Comparison of ENCODE assay signal across 8 cellular contexts in genomic region chr11:12043959-12044772, GRCh38. TPM values are rescaled to one million over a fixed set of nuclear protein-coding genes. Genes with fewer than 3 reads are reported as not detected.
A peak's percentile ranks its signal among the peaks of the same experiment; 100 is the strongest.
DNase-seq lines count a peak whose midpoint lies in the region; ATAC-seq and TF ChIP-seq lines count a peak whose summit lies in the region.

No MANE protein-coding gene starts in this region.

- ATAC-seq in HG03280 (IDR thresholded peaks at IDR 0.05; ENCODE audit: unreplicated experiment) = peak; percentile 61

- TF ChIP-seq CTCF in GM12874 (IDR thresholded peaks at IDR 0.05; ENCODE audit: insufficient read depth, low read depth, low read length) = peak; percentile 80

- peak; percentile 99 for DNase-seq in A172 (ENCODE audit: low spot score)
- DNase-seq in NCI-H774 (lab: John Stamatoyannopoulos, UW) = peak; percentile 51
- DNase-seq in activated CD8-positive, alpha-beta memory T cell treated with anti-CD3 and anti-CD28 coated beads, Interleukin-2, amount 50 U/mL, for 1 hour (ENCODE audit: extremely low read depth) = peak; percentile 11
- peak; percentile 57 for DNase-seq in epidermal melanocyte (ENCODE audit: insufficient read length, low spot score)
- peak; percentile 78 for DNase-seq in mucosa of gallbladder (ENCODE audit: low spot score)
- peak; percentile 36 for DNase-seq in stimulated activated CD8-positive, alpha-beta memory T cell treated with anti-CD3 and anti-CD28 coated beads, Interleukin-4, amount 100 ng/mL, for 24 hours (ENCODE audit: low read depth)

RNA-seq across cellular contexts. Expression of gene DKK3, which starts 35.7 kb away (rescaled TPM):
- total RNA-seq in A172 (2014; rRNA removed; shearing (Covaris generic)) = 439 and 474 TPM in 2 replicates
- 80.0 TPM for total RNA-seq in mucosa of gallbladder

Comparison
In these comparisons a context has a peak if more than half of its experiments do, and no peak if none do; other contexts are left out.
1. Peak in every context shown above with its lines: DNase-seq and ATAC-seq.
2. DNase-seq: peak in every context shown above with its lines; median percentile 99 in A172; 78 in mucosa of gallbladder; 57 in epidermal melanocyte; 51 in NCI-H774; 36 in stimulated activated CD8-positive, alpha-beta memory T cell treated with anti-CD3 and anti-CD28 coated beads, Interleukin-4, amount 100 ng/mL, for 24 hours; 11 in activated CD8-positive, alpha-beta memory T cell treated with anti-CD3 and anti-CD28 coated beads, Interleukin-2, amount 50 U/mL, for 1 hour.